15 cellular contexts compared by ENCODE assay signal in the genomic region with DNA sequence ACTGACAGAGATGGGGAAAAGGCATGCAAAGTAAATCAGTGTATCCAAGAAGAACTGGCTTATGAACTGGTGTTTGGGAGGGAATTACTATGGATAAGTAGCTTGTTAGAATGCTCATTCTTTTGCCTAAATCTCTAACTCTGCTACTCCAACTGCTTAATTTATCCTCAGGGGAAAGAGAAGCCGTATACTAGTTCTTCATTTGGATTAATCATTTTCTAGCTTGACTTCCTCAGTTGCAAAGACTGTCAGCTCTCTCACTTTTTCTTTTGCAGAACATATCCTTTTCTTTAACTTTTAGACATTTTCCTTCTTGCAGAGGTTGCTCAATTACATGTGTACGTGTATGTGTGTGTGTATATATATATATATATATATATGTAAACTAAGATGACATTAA. TPM values are rescaled to one million over a fixed set of nuclear protein-coding genes. Genes with fewer than 3 reads are reported as not detected.
DNase-seq lines count a peak whose midpoint lies in the region; ATAC-seq lines count a peak whose summit lies in the region.
"Had no signal": no experiment of that assay in that cellular context is flagged by ENCODE, and none has a peak within 500 bp of the region (broad histone marks: within the 10 kb centered on the region; RNA-seq: fewer than 3 reads in every experiment).

No MANE protein-coding gene starts in this region.

- H3K4me1 Mint-ChIP-seq in activated CD4-positive, alpha-beta T cell treated with anti-CD3 and anti-CD28 coated beads, Interleukin-2, amount 10 ng/mL, durations not matched to agents 24 days and 14 days, result peaks cover 83% of the 10 kb centered on the region
- H3K4me1 Mint-ChIP-seq in activated T-helper 1 cell treated with anti-CD3 and anti-CD28 coated beads, Interleukin-12 subunit alpha, Interleukin-12 subunit beta, Interleukin-2, Interleukin-4 antibody, amounts not matched to agents 30 ng/mL and 10 ng/mL and 1 ng/mL, durations not matched to agents 14 hours and 24 hours and 36 hours (ENCODE audit: low read depth), result peaks cover 94% of the 10 kb centered on the region
- peaks cover 71 to 81% of the 10 kb centered on the region in 2 donors for H3K4me1 Mint-ChIP-seq in natural killer cell treated with Interleukin-12 subunit alpha and Interleukin-12 subunit beta and Interleukin-15 and Interleukin-18, amount 100 ng/mL, for 72 hours (ENCODE audit: low read depth in 2 of 2)

- no peaks in the 10 kb centered on the region for H3K9me3 ChIP-seq in GM23248 (ENCODE audit: low read depth)

- 54 to 67% methylated on average over 2 of the region's 2 CpGs for WGBS in GM23248 (ENCODE audit: low coverage in 1 of 2, low lambda C conversion rate in 2 of 2, missing lambda C conversion rate in 2 of 2), 2 experiments

- H3K4me3 Mint-ChIP-seq in activated CD4-positive, alpha-beta T cell treated with anti-CD3 and anti-CD28 coated beads, Interleukin-2, amount 10 ng/mL, durations not matched to agents 24 days and 14 days, result peak overlapping the region; percentile 71
- H3K4me3 Mint-ChIP-seq in activated T-helper 1 cell treated with anti-CD3 and anti-CD28 coated beads, Interleukin-12 subunit alpha, Interleukin-12 subunit beta, Interleukin-2, Interleukin-4 antibody, amounts not matched to agents 30 ng/mL and 10 ng/mL and 1 ng/mL, durations not matched to agents 14 hours and 24 hours and 36 hours, result peak overlapping the region; percentile 19
- H3K4me3 Mint-ChIP-seq in natural killer cell treated with Interleukin-12 subunit alpha and Interleukin-12 subunit beta and Interleukin-15 and Interleukin-18, amount 100 ng/mL, for 72 hours, result peak overlapping the region; percentile 82
- H3K4me3 Mint-ChIP-seq: memory B cell had no signal

- H4K20me1 ChIP-seq in GM23248 (ENCODE audit: insufficient read depth), result no peaks in the 10 kb centered on the region

- H3K27ac Mint-ChIP-seq in activated CD4-positive, alpha-beta T cell treated with anti-CD3 and anti-CD28 coated beads, Interleukin-2, amount 10 ng/mL, durations not matched to agents 24 days and 14 days, result peak overlapping the region; percentile 79
- H3K27ac Mint-ChIP-seq in activated T-helper 1 cell treated with anti-CD3 and anti-CD28 coated beads, Interleukin-12 subunit alpha, Interleukin-12 subunit beta, Interleukin-2, Interleukin-4 antibody, amounts not matched to agents 30 ng/mL and 10 ng/mL and 1 ng/mL, durations not matched to agents 14 hours and 24 hours and 36 hours, result peak overlapping the region; percentile 57
- H3K27ac Mint-ChIP-seq in natural killer cell treated with Interleukin-12 subunit alpha and Interleukin-12 subunit beta and Interleukin-15 and Interleukin-18, amount 100 ng/mL, for 72 hours, result no peak overlapping the region

- intact Hi-C loops in activated CD4-positive, alpha-beta T cell treated with anti-CD3 and anti-CD28 coated beads, Interleukin-2, amount 10 ng/mL, durations not matched to agents 24 days and 14 days (cut with micrococcal nuclease), result loop anchor here (2.0 kb wide), 2 partner anchors 15 to 31 kb away; no protein-coding TSS in a partner anchor
- intact Hi-C loops in activated T-helper 1 cell treated with anti-CD3 and anti-CD28 coated beads, Interleukin-12 subunit alpha, Interleukin-12 subunit beta, Interleukin-2, Interleukin-4 antibody, amounts not matched to agents 30 ng/mL and 10 ng/mL and 1 ng/mL, durations not matched to agents 14 hours and 24 hours and 36 hours (cut with micrococcal nuclease), result loop anchor here (1.0 to 2.0 kb wide), 2 partner anchors 9 to 15 kb away; no protein-coding TSS in a partner anchor

- 0 out of 2 replicates have a peak overlapping the region, but pooled peaks have one; percentile 21 for H2AFZ ChIP-seq in GM23248

- no peak for DNase-seq in activated CD4-positive, alpha-beta T cell treated with anti-CD3 and anti-CD28 coated beads, Interleukin-2, amount 10 ng/mL, durations not matched to agents 24 days and 14 days
- no peak for DNase-seq in activated CD4-positive, alpha-beta T cell treated with anti-CD3 and anti-CD28 coated beads, Interleukin-2, amount 50 U/mL, for 48 hours
- no peak for DNase-seq in GM23248
- DNase-seq in activated T-helper 1 cell treated with anti-CD3 and anti-CD28 coated beads, Interleukin-12 subunit alpha, Interleukin-12 subunit beta, Interleukin-2, Interleukin-4 antibody, amounts not matched to agents 30 ng/mL and 10 ng/mL and 1 ng/mL, durations not matched to agents 14 hours and 24 hours and 36 hours (ENCODE audit: low spot score), result no peak
- no peak for DNase-seq in natural killer cell treated with Interleukin-12 subunit alpha and Interleukin-12 subunit beta and Interleukin-15 and Interleukin-18, amount 100 ng/mL, for 72 hours (ENCODE audit: low spot score)
- DNase-seq in HuH-7 (ENCODE audit: low spot score), result no peak
- no peak for DNase-seq in NCI-H1436 treated with DMSO at 0.1 percent for 48 hours (lab: John Stamatoyannopoulos, UW)
- DNase-seq: DMS153, NCI-H524, nucleus accumbens had no signal

- no peaks in the 10 kb centered on the region for H3K27me3 Mint-ChIP-seq in activated CD4-positive, alpha-beta T cell treated with anti-CD3 and anti-CD28 coated beads, Interleukin-2, amount 10 ng/mL, durations not matched to agents 24 days and 14 days
- H3K27me3 Mint-ChIP-seq in activated T-helper 1 cell treated with anti-CD3 and anti-CD28 coated beads, Interleukin-12 subunit alpha, Interleukin-12 subunit beta, Interleukin-2, Interleukin-4 antibody, amounts not matched to agents 30 ng/mL and 10 ng/mL and 1 ng/mL, durations not matched to agents 14 hours and 24 hours and 36 hours (ENCODE audit: insufficient read depth), result no peaks in the 10 kb centered on the region
- no peaks in the 10 kb centered on the region for H3K27me3 Mint-ChIP-seq in natural killer cell treated with Interleukin-12 subunit alpha and Interleukin-12 subunit beta and Interleukin-15 and Interleukin-18, amount 100 ng/mL, for 72 hours
- H3K27me3 Mint-ChIP-seq: memory B cell had no signal

- no peaks in the 10 kb centered on the region; the same call in 1 of the 2 replicates for H3K4me1 ChIP-seq in GM23248 (ENCODE audit: insufficient read depth)

- no peaks in the 10 kb centered on the region for H3K9me2 ChIP-seq in GM23248 (ENCODE audit: insufficient read depth)

- in situ Hi-C loops in GM23248 (cut with MboI), result no loop called here

- H3K9ac ChIP-seq in GM23248, result no peak overlapping the region

- H3F3A ChIP-seq in GM23248 (ENCODE audit: insufficient read depth), result no peaks in the 10 kb centered on the region

- no peak overlapping the region for H3K4me3 ChIP-seq in GM23248
- H3K4me3 ChIP-seq: skin epidermis had no signal

- no peak overlapping the region for H3K27ac ChIP-seq in GM23248

- peaks cover 41% of the 10 kb centered on the region for H3K36me3 Mint-ChIP-seq in activated CD4-positive, alpha-beta T cell treated with anti-CD3 and anti-CD28 coated beads, Interleukin-2, amount 10 ng/mL, durations not matched to agents 24 days and 14 days (ENCODE audit: low read depth)
- peaks cover 35% of the 10 kb centered on the region for H3K36me3 Mint-ChIP-seq in activated T-helper 1 cell treated with anti-CD3 and anti-CD28 coated beads, Interleukin-12 subunit alpha, Interleukin-12 subunit beta, Interleukin-2, Interleukin-4 antibody, amounts not matched to agents 30 ng/mL and 10 ng/mL and 1 ng/mL, durations not matched to agents 14 hours and 24 hours and 36 hours (ENCODE audit: low read depth)
- H3K36me3 Mint-ChIP-seq in natural killer cell treated with Interleukin-12 subunit alpha and Interleukin-12 subunit beta and Interleukin-15 and Interleukin-18, amount 100 ng/mL, for 72 hours, result peaks cover 4% of the 10 kb centered on the region
- H3K36me3 Mint-ChIP-seq: memory B cell had no signal

- ATAC-seq in natural killer cell treated with Interleukin-12 subunit alpha and Interleukin-12 subunit beta and Interleukin-15 and Interleukin-18, amount 100 ng/mL, for 72 hours, result no peak
- no peak for ATAC-seq in activated CD4-positive, CD25-positive, alpha-beta regulatory T cell treated with anti-CD3 and anti-CD28 coated beads, Interleukin-2, amount 50 U/mL, for 24 hours

- H3K4me2 ChIP-seq in GM23248 (ENCODE audit: unreplicated experiment), result no peak overlapping the region

- no peaks in the 10 kb centered on the region for H3K27me3 ChIP-seq in GM23248 (replicated peaks; ENCODE audit: insufficient read depth)

- H3K9me3 Mint-ChIP-seq in activated CD4-positive, alpha-beta T cell treated with anti-CD3 and anti-CD28 coated beads, Interleukin-2, amount 10 ng/mL, durations not matched to agents 24 days and 14 days, result peaks cover 7% of the 10 kb centered on the region
- H3K9me3 Mint-ChIP-seq in activated T-helper 1 cell treated with anti-CD3 and anti-CD28 coated beads, Interleukin-12 subunit alpha, Interleukin-12 subunit beta, Interleukin-2, Interleukin-4 antibody, amounts not matched to agents 30 ng/mL and 10 ng/mL and 1 ng/mL, durations not matched to agents 14 hours and 24 hours and 36 hours, result peaks cover 3% of the 10 kb centered on the region
- H3K9me3 Mint-ChIP-seq in natural killer cell treated with Interleukin-12 subunit alpha and Interleukin-12 subunit beta and Interleukin-15 and Interleukin-18, amount 100 ng/mL, for 72 hours, result peaks cover 3% of the 10 kb centered on the region
- H3K9me3 Mint-ChIP-seq: memory B cell had no signal

- no peaks in the 10 kb centered on the region for H3K79me2 ChIP-seq in GM23248 (ENCODE audit: insufficient read depth)

- H3K36me3 ChIP-seq in GM23248 (ENCODE audit: low read depth), result no peaks in the 10 kb centered on the region

RNA-seq across cellular contexts. Expression of gene GPRIN3, which starts 21.9 kb away (rescaled TPM):
- 26.2 and 26.8 TPM in 2 replicates for total RNA-seq in activated CD4-positive, alpha-beta T cell treated with anti-CD3 and anti-CD28 coated beads, Interleukin-2, amount 10 ng/mL, durations not matched to agents 24 days and 14 days
- total RNA-seq in GM23248 (2014; rRNA removed; shearing (Covaris generic)), result not detected in 2 replicates
- polyA plus RNA-seq in GM23248 (2016; fragmentation: Nextera tagmentation; extraction: Ambion mirVana), result 0.01 and 0.05 TPM in 2 replicates
- 37.1 and 39.0 TPM in 2 replicates for total RNA-seq in activated T-helper 1 cell treated with anti-CD3 and anti-CD28 coated beads, Interleukin-12 subunit alpha, Interleukin-12 subunit beta, Interleukin-2, Interleukin-4 antibody, amounts not matched to agents 30 ng/mL and 10 ng/mL and 1 ng/mL, durations not matched to agents 14 hours and 24 hours and 36 hours
- total RNA-seq in natural killer cell treated with Interleukin-12 subunit alpha and Interleukin-12 subunit beta and Interleukin-15 and Interleukin-18, amount 100 ng/mL, for 72 hours, result 10 to 100 TPM; 11.6 to 24.0 TPM
- total RNA-seq: A673, RPMI7951 had no signal

Comparison
In these comparisons a context has a peak if more than half of its experiments do, and no peak if none do; other contexts are left out.
1. H3K27ac Mint-ChIP-seq: peak in activated CD4-positive, alpha-beta T cell treated with anti-CD3 and anti-CD28 coated beads, Interleukin-2, amount 10 ng/mL, durations not matched to agents 24 days and 14 days (single experiment) and activated T-helper 1 cell treated with anti-CD3 and anti-CD28 coated beads, Interleukin-12 subunit alpha, Interleukin-12 subunit beta, Interleukin-2, Interleukin-4 antibody, amounts not matched to agents 30 ng/mL and 10 ng/mL and 1 ng/mL, durations not matched to agents 14 hours and 24 hours and 36 hours (single experiment); none in natural killer cell treated with Interleukin-12 subunit alpha and Interleukin-12 subunit beta and Interleukin-15 and Interleukin-18, amount 100 ng/mL, for 72 hours (0 of 2).
2. H3K4me3 Mint-ChIP-seq: peak in every context shown above with its lines; median percentile 82 in natural killer cell treated with Interleukin-12 subunit alpha and Interleukin-12 subunit beta and Interleukin-15 and Interleukin-18, amount 100 ng/mL, for 72 hours; 71 in activated CD4-positive, alpha-beta T cell treated with anti-CD3 and anti-CD28 coated beads, Interleukin-2, amount 10 ng/mL, durations not matched to agents 24 days and 14 days; 19 in activated T-helper 1 cell treated with anti-CD3 and anti-CD28 coated beads, Interleukin-12 subunit alpha, Interleukin-12 subunit beta, Interleukin-2, Interleukin-4 antibody, amounts not matched to agents 30 ng/mL and 10 ng/mL and 1 ng/mL, durations not matched to agents 14 hours and 24 hours and 36 hours.
3. RNA of gene GPRIN3, which starts 21.9 kb away (total RNA-seq): 37.1 to 39.0 TPM in activated T-helper 1 cell treated with anti-CD3 and anti-CD28 coated beads, Interleukin-12 subunit alpha, Interleukin-12 subunit beta, Interleukin-2, Interleukin-4 antibody, amounts not matched to agents 30 ng/mL and 10 ng/mL and 1 ng/mL, durations not matched to agents 14 hours and 24 hours and 36 hours, 26.2 to 26.8 TPM in activated CD4-positive, alpha-beta T cell treated with anti-CD3 and anti-CD28 coated beads, Interleukin-2, amount 10 ng/mL, durations not matched to agents 24 days and 14 days and 11.6 to 24.0 TPM in natural killer cell treated with Interleukin-12 subunit alpha and Interleukin-12 subunit beta and Interleukin-15 and Interleukin-18, amount 100 ng/mL, for 72 hours; not detected in GM23248; every median in the first group is over 10 times any median in the second.